15 cellular contexts compared by ENCODE assay signal in the genomic region with DNA sequence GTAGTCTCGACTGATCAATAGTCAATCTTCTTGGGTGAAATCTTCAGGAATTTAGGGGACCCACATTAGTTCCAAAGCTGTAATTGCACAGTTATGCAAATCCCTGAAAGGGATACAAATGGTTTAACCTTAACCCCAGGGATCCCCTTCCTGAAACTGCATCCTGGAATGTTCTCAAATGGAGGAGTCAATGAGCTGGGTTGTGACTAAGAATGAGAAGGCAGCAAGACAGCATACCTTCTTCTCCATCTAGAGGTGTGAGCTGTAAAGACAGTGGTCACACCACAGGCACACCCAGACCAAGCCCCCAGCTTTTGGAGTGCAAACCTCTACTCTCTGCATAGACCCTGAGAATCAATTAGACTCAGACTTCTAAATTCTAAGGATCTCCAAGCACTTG.
"Had no signal": no experiment of that assay in that cellular context is flagged by ENCODE, and none has a peak within 500 bp of the region (broad histone marks: within the 10 kb centered on the region; RNA-seq: fewer than 3 reads in every experiment).

No MANE protein-coding gene starts in this region.

- H3K36me3 ChIP-seq: gastroesophageal sphincter, lower lobe of right lung, uterus had no signal

- ATAC-seq: gastroesophageal sphincter; left colon; lower lobe of right lung; stimulated activated effector memory CD8-positive, alpha-beta T cell treated with anti-CD3 and anti-CD28 coated beads, Interleukin-12 subunit alpha, Interleukin-12 subunit beta, amount 100 ng/mL, for 72 hours had no signal

- H3K27me3 ChIP-seq: gastroesophageal sphincter, uterus had no signal

- DNase-seq: activated CD4-positive, alpha-beta T cell treated with anti-CD3 and anti-CD28 coated beads, Interleukin-2, amount 10 ng/mL, durations not matched to agents 7 days and 5 days; activated CD8-positive, alpha-beta memory T cell treated with anti-CD3 and anti-CD28 coated beads for 24 hours; activated naive CD4-positive, alpha-beta T cell; activated naive CD8-positive, alpha-beta T cell treated with anti-CD3 and anti-CD28 coated beads, Interleukin-2, amount 10 ng/mL, durations not matched to agents 7 days and 5 days; effector memory CD4-positive, alpha-beta T cell; left colon; lower lobe of right lung; retina; stimulated activated CD4-positive, alpha-beta T cell treated with anti-CD3 and anti-CD28 coated beads, Interleukin-12 subunit alpha, Interleukin-12 subunit beta, amount 100 ng/mL, for 4 hours; SW 1271; uterus had no signal

- H3K79me2 ChIP-seq: parathyroid adenoma had no signal

- H3K27ac ChIP-seq: epithelial cell of prostate, gastroesophageal sphincter, lower lobe of right lung, parathyroid adenoma, uterus had no signal

- H3K9me3 ChIP-seq: gastroesophageal sphincter, lower lobe of right lung, uterus had no signal

- H3K9ac ChIP-seq: parathyroid adenoma had no signal

- H3K4me1 ChIP-seq: gastroesophageal sphincter, lower lobe of right lung, parathyroid adenoma, uterus had no signal

- H3K4me3 ChIP-seq: gastroesophageal sphincter, lower lobe of right lung, uterus had no signal
